ENCODE assay signal across 18 cellular contexts in genomic region chr3:147411777-147412176, GRCh38. TPM values are rescaled to one million over a fixed set of nuclear protein-coding genes. Genes with fewer than 3 reads are reported as not detected.
DNase-seq lines count a peak whose midpoint lies in the region; ATAC-seq and TF ChIP-seq lines count a peak whose summit lies in the region.
"Had no signal": no experiment of that assay in that cellular context is flagged by ENCODE, and none has a peak within 500 bp of the region (broad histone marks: within the 10 kb centered on the region; RNA-seq: fewer than 3 reads in every experiment).

No MANE protein-coding gene starts in this region.

- peaks cover 6% of the 10 kb centered on the region for H3F3A ChIP-seq in neural cell (ENCODE audit: insufficient read depth, low read length, poor library complexity, severe bottlenecking)

- TF ChIP-seq CTCF in HFFc6 (IDR thresholded peaks at IDR 0.05) (no peak), chondrocyte (IDR thresholded peaks at IDR 0.05) (no peak), neural cell (IDR thresholded peaks at IDR 0.05; ENCODE audit: poor library complexity, severe bottlenecking) (no peak), GM13977 (IDR thresholded peaks at IDR 0.05; ENCODE audit: extremely low read depth, insufficient read depth, missing control alignments) (no peak), coronary artery (IDR thresholded peaks at IDR 0.05) (no peak)

- TF ChIP-seq EP300 in neural cell (conservative IDR thresholded peaks at IDR 0.05; ENCODE audit: poor library complexity, severe bottlenecking) = no peak

- H3K4me2 ChIP-seq in neural cell (ENCODE audit: low read length) = peak overlapping the region; percentile 89

- no peak for ATAC-seq in GM21825 (IDR thresholded peaks at IDR 0.05; ENCODE audit: unreplicated experiment)
- ATAC-seq: foreskin keratinocyte had no signal

- intact Hi-C loops in CD4-positive, alpha-beta memory T cell (cut with micrococcal nuclease) = no loop called here

- no peaks in the 10 kb centered on the region for H3K9me3 ChIP-seq in CD4-positive, alpha-beta memory T cell (ENCODE audit: control insufficient read depth in 1 of 2, low read length in 2 of 2)
- H3K9me3 ChIP-seq in neural cell (ENCODE audit: low read length) = no peaks in the 10 kb centered on the region

- no peaks in the 10 kb centered on the region for H4K20me1 ChIP-seq in neural cell (ENCODE audit: insufficient read depth)

- peaks cover 37% of the 10 kb centered on the region for H3K27me3 ChIP-seq in CD4-positive, alpha-beta memory T cell (ENCODE audit: insufficient read depth, low read length)
- H3K27me3 ChIP-seq in neural cell (ENCODE audit: insufficient read depth, low read depth, low read length) = peaks cover 18% of the 10 kb centered on the region

- in situ Hi-C loops in GM13977 (cut with MboI; ENCODE audit: low pct_unique_long_range_greater_than_20kb, low sequenced_read_pairs, unreplicated experiment) = no loop called here

- no peak overlapping the region for H2AFZ ChIP-seq in neural cell (ENCODE audit: low read depth, low read length)
- H2AFZ ChIP-seq: parathyroid adenoma had no signal

- no peak for DNase-seq in CD4-positive, alpha-beta memory T cell
- no peak for DNase-seq in HFFc6
- no peak for DNase-seq in chondrocyte (ENCODE audit: low spot score)
- DNase-seq in GM13977 (ENCODE audit: low spot score) = no peak
- no peak for DNase-seq in coronary artery (ENCODE audit: low spot score)
- DNase-seq: activated gamma-delta T cell treated with Interleukin-2 at 50 U/mL for 16 hours; Calu3; foreskin keratinocyte; GOT3; left cardiac atrium; NCI-H1092; NCI-H524 treated with DMSO at 0.1 percent for 48 hours; stimulated activated CD4-positive, alpha-beta T cell treated with anti-CD3 and anti-CD28 coated beads, Interleukin-4, amount 100 ng/mL, for 24 hours had no signal

- peaks cover 41 to 63% of the 10 kb centered on the region in 2 donors for H3K27me3 Mint-ChIP-seq in CD4-positive, alpha-beta memory T cell
- peaks cover 50% of the 10 kb centered on the region for H3K27me3 Mint-ChIP-seq in HFFc6 (ENCODE audit: insufficient read depth)
- peaks cover 57% of the 10 kb centered on the region for H3K27me3 Mint-ChIP-seq in chondrocyte (ENCODE audit: low read depth)

- peak overlapping the region in 7 of 8 donors; percentile 18 to 61 (median 38) for H3K4me3 Mint-ChIP-seq in CD4-positive, alpha-beta memory T cell
- peak overlapping the region; percentile 95 for H3K4me3 Mint-ChIP-seq in HFFc6
- peak overlapping the region; percentile 64 for H3K4me3 Mint-ChIP-seq in chondrocyte (ENCODE audit: unreplicated experiment)

- H3K79me2 ChIP-seq in neural cell (replicated peaks; ENCODE audit: insufficient read depth, low read length) = peaks cover 96% of the 10 kb centered on the region
- H3K79me2 ChIP-seq: parathyroid adenoma had no signal

- peaks cover 7% of the 10 kb centered on the region for H3K4me1 ChIP-seq in CD4-positive, alpha-beta memory T cell (ENCODE audit: insufficient read depth, low read length)
- H3K4me1 ChIP-seq: foreskin keratinocyte, parathyroid adenoma had no signal

- no peak for TF ChIP-seq RAD21 in neural cell (conservative IDR thresholded peaks at IDR 0.05)

- H3K9ac ChIP-seq in neural cell (ENCODE audit: low read length) = peak overlapping the region; percentile 80
- H3K9ac ChIP-seq: parathyroid adenoma had no signal

- H3K4me3 ChIP-seq in CD4-positive, alpha-beta memory T cell (ENCODE audit: low read length in 2 of 2) = no peak overlapping the region
- H3K4me3 ChIP-seq in neural cell (ENCODE audit: low read length) = peak overlapping the region; percentile 92
- no peak overlapping the region for H3K4me3 ChIP-seq in coronary artery

- POLR2A ChIA-PET in CD4-positive, alpha-beta memory T cell (lab: Charles Lee; ENCODE audit: partially characterized antibody) = no interaction called here

- CTCF ChIA-PET in CD4-positive, alpha-beta memory T cell (lab: Charles Lee; ENCODE audit: partially characterized antibody) = no interaction called here

- peaks cover 2 to 15% of the 10 kb centered on the region in 2 donors for H3K36me3 Mint-ChIP-seq in CD4-positive, alpha-beta memory T cell
- H3K36me3 Mint-ChIP-seq in HFFc6 (ENCODE audit: low read depth) (peaks cover 21% of the 10 kb centered on the region), chondrocyte (ENCODE audit: low read depth) (peaks cover 8% of the 10 kb centered on the region)

- H3K36me3 ChIP-seq in CD4-positive, alpha-beta memory T cell (ENCODE audit: insufficient read depth, low read length) = no peaks in the 10 kb centered on the region
- H3K36me3 ChIP-seq in neural cell (ENCODE audit: insufficient read depth, low read length) = no peaks in the 10 kb centered on the region

- no peak overlapping the region for H3K27ac Mint-ChIP-seq in CD4-positive, alpha-beta memory T cell
- H3K27ac Mint-ChIP-seq in HFFc6 (no peak overlapping the region), chondrocyte (ENCODE audit: unreplicated experiment) (peak overlapping the region; percentile 30)
- H3K27ac Mint-ChIP-seq: dendritic cell treated with granulocyte-macrophage colony-stimulating factor and Interleukin-4, amounts not matched to agents 40 ng/mL and 50 ng/mL, for 4 days had no signal

- H3K27ac ChIP-seq in CD4-positive, alpha-beta memory T cell (ENCODE audit: low read depth, low read length) = no peak overlapping the region
- peak overlapping the region; percentile 92 for H3K27ac ChIP-seq in neural cell (ENCODE audit: low read length)
- H3K27ac ChIP-seq in coronary artery = no peak overlapping the region
- H3K27ac ChIP-seq: foreskin keratinocyte, parathyroid adenoma, RWPE1 had no signal

- peaks cover 13 to 31% (median 20%) of the 10 kb centered on the region in 4 donors for H3K4me1 Mint-ChIP-seq in CD4-positive, alpha-beta memory T cell
- H3K4me1 Mint-ChIP-seq in HFFc6 (ENCODE audit: low read depth) (peaks cover 49% of the 10 kb centered on the region), chondrocyte (ENCODE audit: low read depth) (peaks cover 54% of the 10 kb centered on the region)

- H3K9me2 ChIP-seq in neural cell (ENCODE audit: insufficient read depth, low read length) = no peaks in the 10 kb centered on the region

- peaks cover 0 to 55% (median 42%) of the 10 kb centered on the region in 8 donors for H3K9me3 Mint-ChIP-seq in CD4-positive, alpha-beta memory T cell
- H3K9me3 Mint-ChIP-seq in HFFc6 = peaks cover 19% of the 10 kb centered on the region; the same call in 1 of the 2 replicates
- H3K9me3 Mint-ChIP-seq in chondrocyte (ENCODE audit: low read depth) = no peaks in the 10 kb centered on the region

TF ChIP-seq in neural cell, 6 proteins besides CTCF, POLR2A, EP300 and RAD21:
- TF ChIP-seq SMC3 (conservative IDR thresholded peaks at IDR 0.05; ENCODE audit: poor library complexity) = no peak
- TF ChIP-seq POLR2AphosphoS5 (IDR thresholded peaks at IDR 0.05) = no peak
- no peak for TF ChIP-seq REST (IDR thresholded peaks at IDR 0.05; ENCODE audit: borderline replicate concordance)
- no peak for TF ChIP-seq EZH2 (IDR thresholded peaks at IDR 0.05; ENCODE audit: borderline replicate concordance, insufficient read depth, low read length, poor library complexity, severe bottlenecking)
- no peak for TF ChIP-seq TAF1 (IDR thresholded peaks at IDR 0.05; ENCODE audit: low read depth)
- TF ChIP-seq MXI1 (conservative IDR thresholded peaks at IDR 0.05; ENCODE audit: poor library complexity, severe bottlenecking) = no peak

RNA-seq across cellular contexts. Expression of gene ZIC1, which starts 2.6 kb away (rescaled TPM):
- not detected for total RNA-seq in CD4-positive, alpha-beta memory T cell
- not detected for polyA plus RNA-seq in CD4-positive, alpha-beta memory T cell
- total RNA-seq in HFFc6 (2021; fragmentation: NEBNext Ultra II Directional; extraction: Animal tissue kit (Norgen Biotek cat#: 25700)) = 1 to 10 TPM in 1 of 6 experiments, under 1 TPM in 5; 0.43 to 1.0 (median 0.57) TPM
- total RNA-seq in chondrocyte = 8.8 to 57.3 TPM (median 12.8 TPM) in 3 replicates
- polyA plus RNA-seq in neural cell = 134 and 183 TPM in 2 replicates
- polyA minus RNA-seq in neural cell = 166 and 196 TPM in 2 replicates
- total RNA-seq: Calu3, foreskin keratinocyte, left cardiac atrium had no signal
- polyA plus RNA-seq: foreskin keratinocyte had no signal

RNA-seq across cellular contexts. Expression of gene ZIC4, which starts 5.4 kb away (rescaled TPM):
- total RNA-seq in CD4-positive, alpha-beta memory T cell = not detected
- polyA plus RNA-seq in CD4-positive, alpha-beta memory T cell = not detected
- total RNA-seq in HFFc6 (2021; fragmentation: NEBNext Ultra II Directional; extraction: Animal tissue kit (Norgen Biotek cat#: 25700)) = under 1 TPM; 0.28 to 0.58 (median 0.49) TPM
- 1.7 to 10.2 TPM (median 1.7 TPM) in 3 replicates for total RNA-seq in chondrocyte
- 8.1 and 8.6 TPM in 2 replicates for polyA plus RNA-seq in neural cell
- polyA minus RNA-seq in neural cell = 7.5 and 9.5 TPM in 2 replicates
- total RNA-seq: Calu3, foreskin keratinocyte, left cardiac atrium had no signal
- polyA plus RNA-seq: foreskin keratinocyte had no signal

Comparison
In these comparisons a context has a peak if more than half of its experiments do, and no peak if none do; other contexts are left out.
1. H3K4me3 Mint-ChIP-seq: peak in every context shown above with its lines; median percentile 95 in HFFc6; 64 in chondrocyte; 38 in CD4-positive, alpha-beta memory T cell.